In genomic region chr10:45000138-45000763, GRCh38 we compare ENCODE assay signal across 8 cellular contexts. TPM values are rescaled to one million over a fixed set of nuclear protein-coding genes. Genes with fewer than 3 reads are reported as not detected.
A peak's percentile ranks its signal among the peaks of the same experiment; 100 is the strongest.
DNase-seq lines count a peak whose midpoint lies in the region; ATAC-seq and TF ChIP-seq lines count a peak whose summit lies in the region.

No MANE protein-coding gene starts in this region.

- DNase-seq in BJ (ENCODE audit: low read depth) = no peak
- DNase-seq in stimulated activated CD8-positive, alpha-beta memory T cell treated with anti-CD3 and anti-CD28 coated beads, Interleukin-4, amount 100 ng/mL, for 48 hours = peak; percentile 36
- no peak for DNase-seq in midbrain (lab: John Stamatoyannopoulos, UW)
- DNase-seq in foreskin melanocyte = no peak
- no peak for DNase-seq in middle frontal gyrus (ENCODE audit: extremely low spot score, low spot score)

- H3K9me3 ChIP-seq in iPS-20b (ENCODE audit: insufficient read depth, low read depth, low read length) = no peaks in the 10 kb centered on the region

- H3K27me3 ChIP-seq in BJ (ENCODE audit: control insufficient read depth, insufficient read depth, low read length) = no peaks in the 10 kb centered on the region
- H3K27me3 ChIP-seq in iPS-20b (ENCODE audit: insufficient read depth, low read length) = peaks cover 9% of the 10 kb centered on the region; the same call in 1 of the 2 replicates

- H3K27ac ChIP-seq in angular gyrus (ENCODE audit: low read depth, low read length) = peak overlapping the region; percentile 80
- H3K27ac ChIP-seq in iPS-20b (ENCODE audit: low read length) = peak overlapping the region; percentile 67

- peak overlapping the region; percentile 82 for H3K9ac ChIP-seq in iPS-20b (ENCODE audit: low read depth, low read length)

- CTCF ChIA-PET in BJ (lab: Yijun Ruan, JAX) = interaction anchor here (0.6 to 1.6 kb wide), 4 partner anchors 22 to 37 kb away, joined by 3 read pairs; partner anchors contain the start of gene DEPP1

- peaks cover 14% of the 10 kb centered on the region; the same call in 1 of the 2 replicates for H3K4me1 ChIP-seq in iPS-20b (ENCODE audit: insufficient read depth, low read length)

- H3K36me3 ChIP-seq in BJ (ENCODE audit: control insufficient read depth, insufficient read depth, low read length) (no peaks in the 10 kb centered on the region), iPS-20b (ENCODE audit: insufficient read depth, low read depth, low read length) (peaks cover 23% of the 10 kb centered on the region)

- TF ChIP-seq CTCF in BJ (IDR thresholded peaks at IDR 0.05; ENCODE audit: insufficient read depth, low read depth, low read length) = no peak

- H3K4me3 ChIP-seq in BJ (ENCODE audit: low read depth, low read length) = peak overlapping the region; percentile 52
- peak overlapping the region; percentile 83; the same call in 1 of the 2 replicates for H3K4me3 ChIP-seq in iPS-20b (ENCODE audit: low read length)

- peak; percentile 0 for ATAC-seq in HG03354 (IDR thresholded peaks at IDR 0.05; ENCODE audit: poor library complexity, severe bottlenecking, unreplicated experiment)

- POLR2A ChIA-PET in BJ (lab: Charles Lee) = no interaction called here

RNA-seq across cellular contexts. Expression of gene ZNF22, which starts 0.5 kb away (rescaled TPM):
- 7.2 and 13.0 TPM in 2 replicates for polyA plus RNA-seq in BJ (2011; rRNA removed)
- 2.2 and 2.5 TPM in 2 replicates for polyA minus RNA-seq in BJ (2011; rRNA and poly(A)+ RNA removed)

RNA-seq across cellular contexts. Expression of gene DEPP1, which starts 21.6 kb away (rescaled TPM):
- polyA plus RNA-seq in BJ (2011; rRNA removed) = 7.0 and 11.9 TPM in 2 replicates
- 12.0 and 17.5 TPM in 2 replicates for polyA minus RNA-seq in BJ (2011; rRNA and poly(A)+ RNA removed)

RNA-seq across cellular contexts. Expression of gene RASSF4, which starts 40.6 kb away (rescaled TPM):
- polyA plus RNA-seq in BJ (2011; rRNA removed) = 2.5 and 3.9 TPM in 2 replicates
- polyA minus RNA-seq in BJ (2011; rRNA and poly(A)+ RNA removed) = 3.0 and 3.6 TPM in 2 replicates
